In the genomic region with DNA sequence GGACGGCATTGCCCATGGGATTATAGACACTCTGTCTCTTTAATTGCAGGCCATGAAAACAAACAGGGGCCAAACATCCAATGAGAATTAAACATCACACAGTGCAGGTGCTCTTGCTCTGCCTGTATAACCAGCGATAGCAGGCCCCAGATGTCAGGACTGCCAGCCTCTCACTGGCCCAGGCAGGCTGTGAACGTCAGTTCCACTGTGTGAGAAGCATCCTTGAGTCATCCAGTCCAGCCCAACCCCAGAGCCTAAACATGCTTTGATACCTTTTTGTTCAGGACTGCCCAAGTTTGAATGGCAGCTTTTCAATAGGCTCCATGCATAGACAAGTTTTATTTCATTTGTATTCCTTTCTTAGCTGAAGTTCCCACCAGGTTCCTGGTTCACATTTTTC, we compare ENCODE assay signal across 16 cellular contexts.
DNase-seq lines count a peak whose midpoint lies in the region; ATAC-seq and TF ChIP-seq lines count a peak whose summit lies in the region.
"Had no signal": no experiment of that assay in that cellular context is flagged by ENCODE, and none has a peak within 500 bp of the region (broad histone marks: within the 10 kb centered on the region; RNA-seq: fewer than 3 reads in every experiment).

No MANE protein-coding gene starts in this region.

- H3K36me3 ChIP-seq in left ventricle myocardium inferior: no peaks in the 10 kb centered on the region

- DNase-seq in DMS53 (lab: John Stamatoyannopoulos, UW) (peak; percentile 10), DMS53 treated with DMSO at 0.1 percent for 48 hours (lab: John Stamatoyannopoulos, UW; ENCODE audit: unreplicated experiment) (no peak), left ventricle myocardium superior (no peak), left ventricle myocardium inferior (no peak), substantia nigra (lab: John Stamatoyannopoulos, UW) (no peak)
- no peak for DNase-seq in central memory CD4-positive, alpha-beta T cell
- DNase-seq: CD8-positive, alpha-beta memory T cell; DMS 273 treated with DMSO at 0.1 percent for 48 hours; GOT3; KBM-7; NCI-H1048; NCI-H1694 treated with DMSO at 0.1 percent for 48 hours; NCI-H526 had no signal

- TF ChIP-seq CTCF in left ventricle myocardium inferior (IDR thresholded peaks at IDR 0.05; ENCODE audit: borderline replicate concordance): no peak

- peaks cover 3% of the 10 kb centered on the region for H3K9me3 ChIP-seq in left ventricle myocardium inferior (replicated peaks)

- no peaks in the 10 kb centered on the region for H3K27me3 ChIP-seq in left ventricle myocardium inferior (ENCODE audit: low read depth)

- no peak overlapping the region for H3K4me3 ChIP-seq in left ventricle myocardium inferior

- peak; percentile 39 for ATAC-seq in left ventricle myocardium superior
- peak; percentile 99 for ATAC-seq in esophagus mucosa
- no peak for ATAC-seq in HG02642 (IDR thresholded peaks at IDR 0.05; ENCODE audit: poor library complexity, unreplicated experiment)

- H3K27ac ChIP-seq in left ventricle myocardium inferior (replicated peaks): no peak overlapping the region
- no peak overlapping the region for H3K27ac ChIP-seq in substantia nigra (ENCODE audit: low read depth, low read length, poor library complexity, severe bottlenecking)
- H3K27ac ChIP-seq: 22Rv1 had no signal

- intact Hi-C loops in left ventricle myocardium superior (cut with micrococcal nuclease): no loop called here
- intact Hi-C loops in left ventricle myocardium inferior (cut with micrococcal nuclease): no loop called here

- peaks cover 45% of the 10 kb centered on the region for H3K4me1 ChIP-seq in left ventricle myocardium inferior
